ENCODE assay signal across 23 cellular contexts in the genomic region with DNA sequence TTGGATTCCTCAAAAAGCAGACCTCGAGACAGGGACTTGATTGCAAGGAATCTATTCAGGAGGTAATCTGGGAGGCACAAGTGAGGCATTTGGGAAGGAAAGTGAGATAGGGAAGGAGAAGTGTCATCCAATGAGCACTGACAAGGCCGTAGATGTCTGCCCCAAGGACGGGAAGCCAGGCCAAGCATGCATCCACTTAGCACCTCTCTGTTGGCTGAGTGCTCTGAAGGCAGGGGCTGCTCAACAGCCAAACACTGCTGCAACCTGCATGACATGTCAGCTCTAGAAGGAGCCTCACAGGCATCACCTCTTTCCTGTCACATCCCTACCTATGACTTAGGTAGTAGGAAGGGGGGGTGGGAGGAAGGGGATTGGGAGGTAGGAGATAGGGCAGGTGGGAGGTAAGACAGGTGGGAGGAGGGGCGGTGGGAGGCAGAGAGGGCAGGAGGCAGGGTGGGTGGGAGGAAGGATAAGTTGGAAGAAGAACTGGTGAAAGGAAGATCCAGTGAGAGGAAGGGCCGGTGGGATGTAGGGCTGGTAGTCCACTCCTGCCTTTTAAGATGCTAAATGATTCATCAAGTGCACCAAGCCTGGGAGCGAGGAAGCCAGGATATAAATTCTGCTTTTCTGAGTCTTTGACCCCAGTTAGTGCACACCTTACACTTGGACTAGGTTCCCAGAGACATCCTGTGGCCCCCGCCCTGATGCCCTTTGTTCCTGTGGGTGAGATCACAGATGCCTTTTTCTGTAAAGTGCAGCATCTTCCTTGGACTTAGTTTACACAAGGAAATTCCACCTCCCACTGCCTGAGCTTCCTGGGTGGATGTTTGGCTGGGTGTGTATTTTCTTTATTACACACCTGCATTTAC.
DNase-seq lines count a peak whose midpoint lies in the region; ATAC-seq and TF ChIP-seq lines count a peak whose summit lies in the region.
"Had no signal": no experiment of that assay in that cellular context is flagged by ENCODE, and none has a peak within 500 bp of the region (broad histone marks: within the 10 kb centered on the region; RNA-seq: fewer than 3 reads in every experiment).

No MANE protein-coding gene starts in this region.

- peaks cover 0 to 7% (median 0%) of the 10 kb centered on the region in 12 donors for H3K9me3 ChIP-seq in heart left ventricle
- no peaks in the 10 kb centered on the region for H3K9me3 ChIP-seq in HEK293 (ENCODE audit: control insufficient read depth, insufficient read depth, low read depth, low read length)
- peaks cover 48% of the 10 kb centered on the region for H3K9me3 ChIP-seq in endodermal cell (ENCODE audit: control insufficient read depth, low read length)
- peaks cover 0 to 5% (median 0%) of the 10 kb centered on the region in 4 donors for H3K9me3 ChIP-seq in sigmoid colon
- peaks cover 16% of the 10 kb centered on the region for H3K9me3 ChIP-seq in CD4-positive, alpha-beta T cell (ENCODE audit: control insufficient read depth, low read length)
- H3K9me3 ChIP-seq: HAP-1 had no signal

- H3K4me3 Mint-ChIP-seq in endodermal cell (no peak overlapping the region), osteocyte (ENCODE audit: unreplicated experiment) (no peak overlapping the region)
- no peak overlapping the region for H3K4me3 Mint-ChIP-seq in activated CD4-positive, alpha-beta memory T cell treated with anti-CD3 and anti-CD28 coated beads, Interleukin-2, amount 10 ng/mL, durations not matched to agents 7 days and 5 days
- H3K4me3 Mint-ChIP-seq in CD4-positive, alpha-beta T cell = no peak overlapping the region
- H3K4me3 Mint-ChIP-seq: GM23338, IgD-negative memory B cell had no signal

- TF ChIP-seq CTCF in heart left ventricle (IDR thresholded peaks at IDR 0.05) (no peak), HEK293 (tag by site-specific recombination; IDR thresholded peaks at IDR 0.05) (no peak), endodermal cell (conservative IDR thresholded peaks at IDR 0.05) (no peak), osteocyte (IDR thresholded peaks at IDR 0.05) (no peak), sigmoid colon (IDR thresholded peaks at IDR 0.05) (no peak)
- TF ChIP-seq CTCF in CD4-positive, alpha-beta T cell (IDR thresholded peaks at IDR 0.05) = no peak

- CTCF ChIA-PET in HEK293 (lab: Yijun Ruan, JAX) = interaction anchor here (0.6 kb wide), 1 partner anchor 175 kb away, joined by 3 read pairs; no protein-coding TSS in a partner anchor
- CTCF ChIA-PET in activated CD4-positive, alpha-beta memory T cell treated with anti-CD3 and anti-CD28 coated beads, Interleukin-2, amount 10 ng/mL, durations not matched to agents 7 days and 5 days (lab: Charles Lee) = no interaction called here
- CTCF ChIA-PET in CD4-positive, alpha-beta T cell (lab: Charles Lee) = no interaction called here

- TF ChIP-seq POLR2A in heart left ventricle (IDR thresholded peaks at IDR 0.05) (no peak), sigmoid colon (IDR thresholded peaks at IDR 0.05) (no peak)

- no peak overlapping the region for H3K9ac ChIP-seq in endodermal cell (ENCODE audit: extremely low read depth, low read length, poor library complexity, severe bottlenecking)
- H3K9ac ChIP-seq: KMS-11 had no signal

- no peak overlapping the region for H3K27ac ChIP-seq in heart left ventricle
- no peak overlapping the region for H3K27ac ChIP-seq in HEK293 (ENCODE audit: extremely low read depth, low read depth, low read length)
- no peak overlapping the region for H3K27ac ChIP-seq in endodermal cell (ENCODE audit: low read depth, low read length)
- no peak overlapping the region for H3K27ac ChIP-seq in sigmoid colon
- no peak overlapping the region for H3K27ac ChIP-seq in CD4-positive, alpha-beta T cell (ENCODE audit: low read depth, low read length)
- H3K27ac ChIP-seq: C4-2B, KMS-11 had no signal

- POLR2A ChIA-PET in HEK293 (lab: Yijun Ruan, JAX) = no interaction called here
- POLR2A ChIA-PET in activated CD4-positive, alpha-beta memory T cell treated with anti-CD3 and anti-CD28 coated beads, Interleukin-2, amount 10 ng/mL, durations not matched to agents 7 days and 5 days (lab: Charles Lee) = no interaction called here
- POLR2A ChIA-PET in CD4-positive, alpha-beta T cell (lab: Charles Lee) = no interaction called here

- DNase-seq in left cardiac atrium (no peak), heart left ventricle (no peak), endodermal cell (peak; percentile 77), osteocyte (ENCODE audit: extremely low spot score, unreplicated experiment) (peak; percentile 59), sigmoid colon (no peak)
- DNase-seq in activated CD4-positive, alpha-beta memory T cell treated with anti-CD3 and anti-CD28 coated beads, Interleukin-2, amount 10 ng/mL, durations not matched to agents 7 days and 5 days = no peak
- no peak for DNase-seq in CD4-positive, alpha-beta T cell
- DNase-seq: AML-193, Calu3, DMS79 treated with DMSO at 0.1 percent for 48 hours, GF-D8, MM.1S, NCI-H2029, NCI-H226, NCI-H510A, SHP77 treated with DMSO at 0.1 percent for 48 hours had no signal

- peaks cover 22% of the 10 kb centered on the region for H3K4me1 Mint-ChIP-seq in endodermal cell
- H3K4me1 Mint-ChIP-seq in osteocyte (ENCODE audit: unreplicated experiment) = peaks cover 33% of the 10 kb centered on the region
- H3K4me1 Mint-ChIP-seq in activated CD4-positive, alpha-beta memory T cell treated with anti-CD3 and anti-CD28 coated beads, Interleukin-2, amount 10 ng/mL, durations not matched to agents 7 days and 5 days = no peaks in the 10 kb centered on the region
- no peaks in the 10 kb centered on the region for H3K4me1 Mint-ChIP-seq in CD4-positive, alpha-beta T cell (ENCODE audit: low read depth)
- H3K4me1 Mint-ChIP-seq: IgD-negative memory B cell had no signal

- H3K4me3 ChIP-seq in heart left ventricle (no peak overlapping the region), HEK293 (ENCODE audit: low read depth, low read length) (no peak overlapping the region), endodermal cell (ENCODE audit: low read length) (no peak overlapping the region), sigmoid colon (no peak overlapping the region)
- H3K4me3 ChIP-seq: A549, GM23338, HAP-1 had no signal

- H3K4me1 ChIP-seq in heart left ventricle (peaks cover 0 to 19% (median 13%) of the 10 kb centered on the region in 12 donors), HEK293 (ENCODE audit: control insufficient read depth, insufficient read depth, low read length) (no peaks in the 10 kb centered on the region), endodermal cell (ENCODE audit: control insufficient read depth, insufficient read depth, low read length) (peaks cover 5% of the 10 kb centered on the region), sigmoid colon (no peaks in the 10 kb centered on the region)
- H3K4me1 ChIP-seq: HAP-1 had no signal

- H3K36me3 ChIP-seq in heart left ventricle (no peaks in the 10 kb centered on the region), HEK293 (ENCODE audit: control insufficient read depth in 2 of 2, insufficient read depth in 1 of 2, low read length in 2 of 2) (no peaks in the 10 kb centered on the region), endodermal cell (ENCODE audit: control insufficient read depth, insufficient read depth, low read length) (no peaks in the 10 kb centered on the region), sigmoid colon (no peaks in the 10 kb centered on the region)
- H3K36me3 ChIP-seq: HAP-1 had no signal

- H3K27me3 ChIP-seq in heart left ventricle = no peaks in the 10 kb centered on the region
- H3K27me3 ChIP-seq in endodermal cell (ENCODE audit: control insufficient read depth, insufficient read depth, low read length, poor library complexity, severe bottlenecking) = no peaks in the 10 kb centered on the region
- no peaks in the 10 kb centered on the region for H3K27me3 ChIP-seq in sigmoid colon
- H3K27me3 ChIP-seq in CD4-positive, alpha-beta T cell (ENCODE audit: control insufficient read depth, insufficient read depth, low read length) = no peaks in the 10 kb centered on the region

- H3K9me3 Mint-ChIP-seq in endodermal cell (peaks cover 32% of the 10 kb centered on the region), osteocyte (ENCODE audit: unreplicated experiment) (peaks cover 11% of the 10 kb centered on the region)
- peaks cover 17% of the 10 kb centered on the region for H3K9me3 Mint-ChIP-seq in activated CD4-positive, alpha-beta memory T cell treated with anti-CD3 and anti-CD28 coated beads, Interleukin-2, amount 10 ng/mL, durations not matched to agents 7 days and 5 days
- H3K9me3 Mint-ChIP-seq in CD4-positive, alpha-beta T cell = peaks cover 13% of the 10 kb centered on the region

- ATAC-seq in left cardiac atrium = peak; percentile 75 to 78
- ATAC-seq in heart left ventricle = no peak
- ATAC-seq in CD4-positive, alpha-beta T cell (ENCODE audit: poor library complexity) = no peak
- ATAC-seq: A549, GM23338 had no signal

- H3K27ac Mint-ChIP-seq in endodermal cell = no peak overlapping the region
- H3K27ac Mint-ChIP-seq in osteocyte (ENCODE audit: unreplicated experiment) = no peak overlapping the region
- H3K27ac Mint-ChIP-seq in activated CD4-positive, alpha-beta memory T cell treated with anti-CD3 and anti-CD28 coated beads, Interleukin-2, amount 10 ng/mL, durations not matched to agents 7 days and 5 days = no peak overlapping the region
- H3K27ac Mint-ChIP-seq in CD4-positive, alpha-beta T cell = no peak overlapping the region
- H3K27ac Mint-ChIP-seq: GM23338, IgD-negative memory B cell had no signal

- WGBS in heart left ventricle, 4 donors = 70 to 82% (median 76%) methylated on average over 7 of the region's 7 CpGs
- 76 to 87% methylated on average over 5 to 7 of the region's 7 CpGs for WGBS in endodermal cell (ENCODE audit: insufficient coverage in 1 of 2, insufficient read length in 1 of 2), 2 experiments
- 56 to 78% methylated on average over 7 of the region's 7 CpGs for WGBS in sigmoid colon, 2 donors

- TF ChIP-seq EP300 in sigmoid colon (IDR thresholded peaks at IDR 0.05) = no peak

- peaks cover 2% of the 10 kb centered on the region for H3K27me3 Mint-ChIP-seq in endodermal cell (ENCODE audit: insufficient read depth)
- no peaks in the 10 kb centered on the region for H3K27me3 Mint-ChIP-seq in osteocyte (ENCODE audit: unreplicated experiment)
- H3K27me3 Mint-ChIP-seq in activated CD4-positive, alpha-beta memory T cell treated with anti-CD3 and anti-CD28 coated beads, Interleukin-2, amount 10 ng/mL, durations not matched to agents 7 days and 5 days = no peaks in the 10 kb centered on the region
- H3K27me3 Mint-ChIP-seq in CD4-positive, alpha-beta T cell = peaks cover 8% of the 10 kb centered on the region
- H3K27me3 Mint-ChIP-seq: IgD-negative memory B cell had no signal

- intact Hi-C loops in left cardiac atrium (cut with DNase I) = loop anchor here in 1 of 2 donors (5.0 kb wide), 1 partner anchor 76 kb away; no protein-coding TSS in a partner anchor
- intact Hi-C loops in heart left ventricle (cut with DNase I) = loop anchor here in 1 of 10 donors (5.0 kb wide), 1 partner anchor 36 kb away; no protein-coding TSS in a partner anchor
- intact Hi-C loops in sigmoid colon (cut with DNase I) = no loop called here
- intact Hi-C loops in CD4-positive, alpha-beta T cell (cut with DNase I, micrococcal nuclease) = no loop called here

- peaks cover 7% of the 10 kb centered on the region for H3K36me3 Mint-ChIP-seq in endodermal cell (ENCODE audit: low read depth)
- no peaks in the 10 kb centered on the region for H3K36me3 Mint-ChIP-seq in osteocyte (ENCODE audit: unreplicated experiment)
- no peaks in the 10 kb centered on the region for H3K36me3 Mint-ChIP-seq in activated CD4-positive, alpha-beta memory T cell treated with anti-CD3 and anti-CD28 coated beads, Interleukin-2, amount 10 ng/mL, durations not matched to agents 7 days and 5 days (ENCODE audit: low read depth)
- no peaks in the 10 kb centered on the region for H3K36me3 Mint-ChIP-seq in CD4-positive, alpha-beta T cell (ENCODE audit: low read depth)
- H3K36me3 Mint-ChIP-seq: IgD-negative memory B cell had no signal

Comparison
In these comparisons a context has a peak if more than half of its experiments do, and no peak if none do; other contexts are left out.
1. ATAC-seq: peak in left cardiac atrium (2 of 2); none in heart left ventricle (0 of 4) and CD4-positive, alpha-beta T cell (single experiment).
2. DNase-seq: peak in endodermal cell (single experiment) and osteocyte (single experiment); none in left cardiac atrium (single experiment), heart left ventricle (0 of 5), sigmoid colon (single experiment), activated CD4-positive, alpha-beta memory T cell treated with anti-CD3 and anti-CD28 coated beads, Interleukin-2, amount 10 ng/mL, durations not matched to agents 7 days and 5 days (single experiment) and CD4-positive, alpha-beta T cell (0 of 10).